Comparison of ENCODE assay signal across 14 cellular contexts in the genomic region with DNA sequence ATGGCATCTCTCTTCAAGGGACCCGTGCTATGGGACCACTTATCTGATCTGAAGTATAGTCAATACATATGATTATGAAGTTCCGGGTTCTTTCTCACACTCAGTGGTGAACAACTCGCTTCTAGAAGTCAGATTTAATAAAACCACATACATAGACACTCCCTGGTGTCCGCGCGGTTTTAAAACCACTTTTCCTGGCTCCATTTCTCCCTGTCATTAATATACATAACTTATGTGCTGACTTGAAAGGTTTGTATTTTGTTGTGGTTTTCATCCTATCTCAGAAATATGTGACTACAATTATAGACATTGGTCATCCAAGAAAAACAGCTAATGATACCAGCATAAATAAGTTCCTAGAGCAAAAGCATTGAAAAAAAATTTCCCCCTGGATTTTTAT.
"Had no signal": no experiment of that assay in that cellular context is flagged by ENCODE, and none has a peak within 500 bp of the region (broad histone marks: within the 10 kb centered on the region; RNA-seq: fewer than 3 reads in every experiment).

No MANE protein-coding gene starts in this region.

- ATAC-seq: effector memory CD8-positive, alpha-beta T cell; lower lobe of right lung; sciatic nerve had no signal

- H3K27me3 ChIP-seq: breast epithelium, upper lobe of left lung had no signal

- H3K36me3 ChIP-seq: breast epithelium, lower lobe of right lung, upper lobe of left lung had no signal

- H3K36me3 Mint-ChIP-seq: activated naive CD8-positive, alpha-beta T cell treated with anti-CD3 and anti-CD28 coated beads for 36 hours had no signal

- H3K27me3 Mint-ChIP-seq: activated naive CD8-positive, alpha-beta T cell treated with anti-CD3 and anti-CD28 coated beads for 36 hours; effector memory CD8-positive, alpha-beta T cell had no signal

- H3K27ac ChIP-seq: lower lobe of right lung, SK-N-MC, upper lobe of left lung had no signal

- H3K4me3 Mint-ChIP-seq: activated naive CD8-positive, alpha-beta T cell treated with anti-CD3 and anti-CD28 coated beads for 36 hours; activated T-helper 1 cell treated with anti-CD3 and anti-CD28 coated beads, Interleukin-12 subunit alpha, Interleukin-12 subunit beta, Interleukin-2, Interleukin-4 antibody, amounts not matched to agents 30 ng/mL and 10 ng/mL and 1 ng/mL, durations not matched to agents 14 hours and 24 hours and 36 hours; effector memory CD8-positive, alpha-beta T cell had no signal

- H3K4me3 ChIP-seq: breast epithelium, lower lobe of right lung, SK-N-MC, upper lobe of left lung had no signal

- DNase-seq: activated CD4-positive, CD25-positive, alpha-beta regulatory T cell treated with anti-CD3 and anti-CD28 coated beads, Interleukin-2, amount 50 U/mL, for 72 hours; activated naive CD8-positive, alpha-beta T cell treated with anti-CD3 and anti-CD28 coated beads for 36 hours; amygdala; dermis blood vessel endothelial cell; effector memory CD8-positive, alpha-beta T cell; glutamatergic neuron; lower lobe of right lung; stimulated activated CD4-positive, alpha-beta T cell treated with anti-CD3 and anti-CD28 coated beads, Interleukin-2, amount 100 ng/mL, for 48 hours; stimulated activated naive CD4-positive, alpha-beta T cell; upper lobe of left lung had no signal

- H3K9me3 Mint-ChIP-seq: activated naive CD8-positive, alpha-beta T cell treated with anti-CD3 and anti-CD28 coated beads for 36 hours; activated T-helper 1 cell treated with anti-CD3 and anti-CD28 coated beads, Interleukin-12 subunit alpha, Interleukin-12 subunit beta, Interleukin-2, Interleukin-4 antibody, amounts not matched to agents 30 ng/mL and 10 ng/mL and 1 ng/mL, durations not matched to agents 14 hours and 24 hours and 36 hours; effector memory CD8-positive, alpha-beta T cell had no signal

- H3K9me3 ChIP-seq: breast epithelium, lower lobe of right lung, upper lobe of left lung had no signal

- H3K27ac Mint-ChIP-seq: activated naive CD8-positive, alpha-beta T cell treated with anti-CD3 and anti-CD28 coated beads for 36 hours; activated T-helper 1 cell treated with anti-CD3 and anti-CD28 coated beads, Interleukin-12 subunit alpha, Interleukin-12 subunit beta, Interleukin-2, Interleukin-4 antibody, amounts not matched to agents 30 ng/mL and 10 ng/mL and 1 ng/mL, durations not matched to agents 14 hours and 24 hours and 36 hours; effector memory CD8-positive, alpha-beta T cell had no signal

- H3K4me1 ChIP-seq: breast epithelium, lower lobe of right lung had no signal
